Comparison of ENCODE assay signal across 12 cellular contexts in the genomic region with DNA sequence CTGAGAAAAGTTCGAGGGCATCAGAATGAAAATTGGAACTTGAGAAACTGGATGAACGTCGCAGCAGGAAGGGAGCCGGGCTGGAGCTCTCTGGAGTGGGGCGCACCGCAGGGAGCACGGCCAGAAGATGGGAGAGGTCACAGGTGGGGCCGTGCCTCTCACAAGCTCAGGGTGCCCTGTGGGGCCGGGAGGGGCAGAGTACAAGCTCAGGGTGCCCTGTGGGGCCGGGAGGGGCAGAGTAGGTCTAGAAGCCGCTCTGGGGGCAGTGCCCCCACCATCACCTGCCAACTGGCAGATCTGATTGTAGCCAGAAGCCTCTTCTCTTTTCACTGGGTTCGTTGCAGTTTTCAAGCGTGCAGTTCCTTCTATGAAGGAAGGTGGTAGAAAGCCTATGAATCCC.
DNase-seq lines count a peak whose midpoint lies in the region; ATAC-seq and TF ChIP-seq lines count a peak whose summit lies in the region.
"Had no signal": no experiment of that assay in that cellular context is flagged by ENCODE, and none has a peak within 500 bp of the region (broad histone marks: within the 10 kb centered on the region; RNA-seq: fewer than 3 reads in every experiment).

No MANE protein-coding gene starts in this region.

- H3K27ac Mint-ChIP-seq in natural killer cell treated with Interleukin-12 subunit alpha and Interleukin-12 subunit beta and Interleukin-15 and Interleukin-18, amount 100 ng/mL, for 72 hours, result peak overlapping the region; percentile 30 to 72
- H3K27ac Mint-ChIP-seq in natural killer cell, result peak overlapping the region in 1 of 2 donors; percentile 71
- peak overlapping the region; percentile 88 for H3K27ac Mint-ChIP-seq in activated CD4-positive, alpha-beta memory T cell treated with anti-CD3 and anti-CD28 coated beads for 36 hours

- H3K27me3 Mint-ChIP-seq in natural killer cell treated with Interleukin-12 subunit alpha and Interleukin-12 subunit beta and Interleukin-15 and Interleukin-18, amount 100 ng/mL, for 72 hours, result peaks cover 28 to 32% of the 10 kb centered on the region in 2 donors
- peaks cover 20 to 22% of the 10 kb centered on the region in 2 donors for H3K27me3 Mint-ChIP-seq in natural killer cell (ENCODE audit: low read depth in 2 of 2)
- H3K27me3 Mint-ChIP-seq in activated CD4-positive, alpha-beta memory T cell treated with anti-CD3 and anti-CD28 coated beads for 36 hours, result no peaks in the 10 kb centered on the region

- H3K27me3 ChIP-seq in foreskin keratinocyte (no peaks in the 10 kb centered on the region), vagina (no peaks in the 10 kb centered on the region)

- TF ChIP-seq CTCF in natural killer cell (IDR thresholded peaks at IDR 0.05), result no peak
- TF ChIP-seq CTCF in foreskin keratinocyte (conservative IDR thresholded peaks at IDR 0.05), result no peak
- no peak for TF ChIP-seq CTCF in vagina (IDR thresholded peaks at IDR 0.05)

- intact Hi-C loops in natural killer cell (cut with micrococcal nuclease) (loop anchor here (5.0 kb wide), 3 partner anchors 60 to 1275 kb away; a partner anchor contains a TSS), vagina (cut with DNase I) (no loop called here)
- intact Hi-C loops in activated CD4-positive, alpha-beta memory T cell treated with anti-CD3 and anti-CD28 coated beads for 36 hours (cut with micrococcal nuclease), result loop anchor here (1.0 to 10.0 kb wide), 9 partner anchors 178 to 1090 kb away; a partner anchor contains a TSS

- ATAC-seq in natural killer cell treated with Interleukin-12 subunit alpha and Interleukin-12 subunit beta and Interleukin-15 and Interleukin-18, amount 100 ng/mL, for 72 hours, result no peak
- ATAC-seq in natural killer cell (no peak), foreskin keratinocyte (no peak), HG02798 (IDR thresholded peaks at IDR 0.05; ENCODE audit: poor library complexity, unreplicated experiment) (no peak), GM21390 (IDR thresholded peaks at IDR 0.05; ENCODE audit: unreplicated experiment) (no peak)

- CTCF ChIA-PET in activated CD4-positive, alpha-beta memory T cell treated with anti-CD3 and anti-CD28 coated beads for 36 hours (lab: Charles Lee), result interaction anchor here (0.9 to 11.7 kb wide), 8 partner anchors 8 to 264 kb away, joined by 3 to 172 read pairs (median 5); no protein-coding TSS in a partner anchor

- no peaks in the 10 kb centered on the region for H3K36me3 ChIP-seq in vagina
- H3K36me3 ChIP-seq: HAP-1 had no signal

- no peaks in the 10 kb centered on the region for H3K9me3 Mint-ChIP-seq in natural killer cell treated with Interleukin-12 subunit alpha and Interleukin-12 subunit beta and Interleukin-15 and Interleukin-18, amount 100 ng/mL, for 72 hours
- H3K9me3 Mint-ChIP-seq in natural killer cell, result no peaks in the 10 kb centered on the region
- no peaks in the 10 kb centered on the region for H3K9me3 Mint-ChIP-seq in activated CD4-positive, alpha-beta memory T cell treated with anti-CD3 and anti-CD28 coated beads for 36 hours
- H3K9me3 Mint-ChIP-seq: neural crest cell had no signal

- TF ChIP-seq POLR2A in vagina (IDR thresholded peaks at IDR 0.05), result no peak

- no peaks in the 10 kb centered on the region for H3K36me3 Mint-ChIP-seq in natural killer cell treated with Interleukin-12 subunit alpha and Interleukin-12 subunit beta and Interleukin-15 and Interleukin-18, amount 100 ng/mL, for 72 hours
- H3K36me3 Mint-ChIP-seq in natural killer cell, result no peaks in the 10 kb centered on the region
- H3K36me3 Mint-ChIP-seq in activated CD4-positive, alpha-beta memory T cell treated with anti-CD3 and anti-CD28 coated beads for 36 hours, result peaks cover 3% of the 10 kb centered on the region

- H3K9me3 ChIP-seq in vagina, result no peaks in the 10 kb centered on the region
- H3K9me3 ChIP-seq: HAP-1 had no signal

- peak overlapping the region; percentile 61 for H3K4me3 Mint-ChIP-seq in natural killer cell treated with Interleukin-12 subunit alpha and Interleukin-12 subunit beta and Interleukin-15 and Interleukin-18, amount 100 ng/mL, for 72 hours
- no peak overlapping the region for H3K4me3 Mint-ChIP-seq in natural killer cell
- peak overlapping the region; percentile 57 for H3K4me3 Mint-ChIP-seq in activated CD4-positive, alpha-beta memory T cell treated with anti-CD3 and anti-CD28 coated beads for 36 hours
- H3K4me3 Mint-ChIP-seq: neural crest cell had no signal

- POLR2A ChIA-PET in activated CD4-positive, alpha-beta memory T cell treated with anti-CD3 and anti-CD28 coated beads for 36 hours (lab: Charles Lee), result interaction anchor here (1.1 to 3.7 kb wide), 7 partner anchors 9 to 123 kb away, joined by 3 to 13 read pairs (median 8); no protein-coding TSS in a partner anchor

- peaks cover 39 to 47% of the 10 kb centered on the region in 2 donors for H3K4me1 Mint-ChIP-seq in natural killer cell treated with Interleukin-12 subunit alpha and Interleukin-12 subunit beta and Interleukin-15 and Interleukin-18, amount 100 ng/mL, for 72 hours (ENCODE audit: low read depth in 2 of 2)
- H3K4me1 Mint-ChIP-seq in natural killer cell, result peaks cover 21 to 39% of the 10 kb centered on the region in 2 donors
- peaks cover 83% of the 10 kb centered on the region for H3K4me1 Mint-ChIP-seq in activated CD4-positive, alpha-beta memory T cell treated with anti-CD3 and anti-CD28 coated beads for 36 hours (ENCODE audit: low read depth)

- peak overlapping the region; percentile 78 for H3K27ac ChIP-seq in foreskin keratinocyte
- peak overlapping the region; percentile 90 for H3K27ac ChIP-seq in vagina

- no peak overlapping the region for H3K4me3 ChIP-seq in vagina
- H3K4me3 ChIP-seq: HAP-1 had no signal

- H3K4me1 ChIP-seq in foreskin keratinocyte (peaks cover 42% of the 10 kb centered on the region), vagina (peaks cover 67% of the 10 kb centered on the region)
- H3K4me1 ChIP-seq: HAP-1 had no signal

- DNase-seq in natural killer cell treated with Interleukin-12 subunit alpha and Interleukin-12 subunit beta and Interleukin-15 and Interleukin-18, amount 100 ng/mL, for 72 hours (ENCODE audit: low spot score), result no peak
- DNase-seq in natural killer cell (no peak), foreskin keratinocyte (no peak), vagina (ENCODE audit: extremely low spot score in 2 of 2) (no peak), hepatic stellate cell (ENCODE audit: low spot score) (no peak)
- no peak for DNase-seq in activated CD4-positive, alpha-beta memory T cell treated with anti-CD3 and anti-CD28 coated beads for 36 hours
- DNase-seq: COR-L47; stimulated activated CD4-positive, alpha-beta T cell treated with anti-CD3 and anti-CD28 coated beads, Interleukin-12 subunit alpha, Interleukin-12 subunit beta, amount 100 ng/mL, for 4 hours had no signal
